8 cellular contexts compared by ENCODE assay signal in the genomic region with DNA sequence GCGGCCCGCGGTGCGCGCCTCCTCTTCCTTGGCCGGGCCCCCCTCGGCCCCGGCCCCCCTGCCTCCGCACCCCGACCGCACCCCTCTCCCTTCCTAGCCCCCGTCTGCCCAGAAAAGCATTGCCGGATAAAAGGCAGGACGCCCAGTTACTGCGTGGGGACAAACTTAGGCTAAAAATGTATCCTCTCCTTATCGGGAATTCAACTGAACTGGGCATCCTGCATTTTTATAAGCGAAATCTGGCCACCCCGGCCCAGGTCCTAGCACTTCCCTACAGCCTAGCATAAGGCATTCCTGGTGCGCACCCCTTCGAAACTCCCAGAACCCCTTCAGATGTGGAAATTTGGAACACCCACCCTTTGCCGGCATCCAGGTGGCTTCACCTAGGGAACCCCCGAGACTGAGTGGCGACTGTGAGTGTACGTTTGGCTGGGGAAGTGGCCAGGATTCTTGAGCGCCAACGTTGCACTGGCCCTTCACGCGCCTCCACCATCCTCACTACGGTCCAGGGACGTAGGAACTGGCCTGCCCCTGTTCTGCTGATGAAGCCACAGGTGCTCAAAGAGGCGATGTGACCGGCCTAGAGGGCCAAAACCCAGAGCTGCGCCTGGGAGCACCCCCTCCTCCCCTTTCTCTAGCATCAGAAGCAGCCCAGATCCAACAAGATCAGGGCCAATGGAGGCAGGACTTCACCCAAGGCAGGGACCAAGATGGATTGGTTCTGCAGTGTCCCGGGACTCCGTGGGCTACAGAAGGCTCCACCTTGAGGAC. TPM values are rescaled to one million over a fixed set of nuclear protein-coding genes. Genes with fewer than 3 reads are reported as not detected.
DNase-seq lines count a peak whose midpoint lies in the region; ATAC-seq and TF ChIP-seq lines count a peak whose summit lies in the region.

No MANE protein-coding gene starts in this region.

- H3K4me3 ChIP-seq in DND-41 (ENCODE audit: low read depth in 1 of 2, low read length in 2 of 2) = peak overlapping the region in 1 of 2 experiments; percentile 52; a peak in 2 of 4 replicates
- peak overlapping the region; percentile 36 to 39 for H3K4me3 ChIP-seq in Panc1 (ENCODE audit: low read depth in 2 of 2, low read length in 2 of 2)
- peak overlapping the region; percentile 44 for H3K4me3 ChIP-seq in epithelial cell of proximal tubule (ENCODE audit: low read depth, low read length)

- no TSS peak for BruUV-seq in Panc1 (replicated peaks; lab: Mats Ljungman, UMichigan)

- POLR2A ChIA-PET in Panc1 (lab: Charles Lee) = no interaction called here

- peaks cover 10% of the 10 kb centered on the region for H3K79me2 ChIP-seq in DND-41 (ENCODE audit: insufficient read depth, low read length)

- peak overlapping the region; percentile 54; the same call in 1 of the 2 replicates for H3K9ac ChIP-seq in DND-41 (ENCODE audit: low read depth, low read length)

- CTCF ChIA-PET in Panc1 (lab: Charles Lee) = no interaction called here

- H3K27ac ChIP-seq in DND-41 (ENCODE audit: low read length) (no peak overlapping the region), Panc1 (ENCODE audit: low read length) (no peak overlapping the region)

- no peak overlapping the region; the same call in 1 of the 2 replicates for H2AFZ ChIP-seq in DND-41 (ENCODE audit: low read depth, low read length)

- DNase-seq in DND-41 (no peak), Panc1 (ENCODE audit: low read depth, low spot score) (no peak), epithelial cell of proximal tubule (ENCODE audit: low read depth) (no peak), posterior vena cava (ENCODE audit: low spot score) (peak; percentile 51), NCI-H2029 (lab: John Stamatoyannopoulos, UW) (no peak), HuH-7.5 (ENCODE audit: low spot score) (no peak)

- H4K20me1 ChIP-seq in DND-41 (ENCODE audit: insufficient read depth, low read length) = peaks cover 32% of the 10 kb centered on the region

- TF ChIP-seq CTCF in DND-41 (IDR thresholded peaks at IDR 0.05; ENCODE audit: borderline replicate concordance, extremely low read depth, low read length, poor library complexity, severe bottlenecking) = no peak
- peak; percentile 55 for TF ChIP-seq CTCF in Panc1 (IDR thresholded peaks at IDR 0.05)
- TF ChIP-seq CTCF in epithelial cell of proximal tubule (conservative IDR thresholded peaks at IDR 0.05; ENCODE audit: low read depth, low read length) = no peak

- H3K9me3 ChIP-seq in DND-41 (ENCODE audit: insufficient read depth, low read length, severe bottlenecking) = no peaks in the 10 kb centered on the region
- H3K9me3 ChIP-seq in Panc1 (ENCODE audit: control insufficient read depth, insufficient read depth, low read depth, low read length) = no peaks in the 10 kb centered on the region

- peak overlapping the region; percentile 78 for H3K4me2 ChIP-seq in DND-41 (ENCODE audit: insufficient read depth, low read length)

- no peak for ATAC-seq in DND-41 (ENCODE audit: insufficient read depth, low read depth)
- ATAC-seq in Panc1 = peak; percentile 8
- ATAC-seq in HG02571 (IDR thresholded peaks at IDR 0.05; ENCODE audit: unreplicated experiment) = no peak
- ATAC-seq in GM21529 (IDR thresholded peaks at IDR 0.05; ENCODE audit: unreplicated experiment) = no peak

- H3K36me3 ChIP-seq in DND-41 (ENCODE audit: insufficient read depth, low read length) = no peaks in the 10 kb centered on the region
- H3K36me3 ChIP-seq in Panc1 (ENCODE audit: control insufficient read depth, insufficient read depth, low read length) = peaks cover 1% of the 10 kb centered on the region; the same call in 1 of the 2 replicates

- intact Hi-C loops in Panc1 (cut with micrococcal nuclease; ENCODE audit: unreplicated experiment) = no loop called here
- intact Hi-C loops in posterior vena cava (cut with DNase I) = no loop called here

- H3K27me3 ChIP-seq in DND-41 (ENCODE audit: insufficient read depth, low read length, poor library complexity) = peaks cover 39% of the 10 kb centered on the region
- no peaks in the 10 kb centered on the region for H3K27me3 ChIP-seq in Panc1 (ENCODE audit: control insufficient read depth, insufficient read depth, low read length)

- H3K4me1 ChIP-seq in DND-41 (ENCODE audit: insufficient read depth, low read length) = peaks cover 23% of the 10 kb centered on the region
- 0 out of 2 replicates have a peak, but pooled peaks cover 2% of the 10 kb centered on the region for H3K4me1 ChIP-seq in Panc1 (ENCODE audit: control insufficient read depth, insufficient read depth, low read length)

- in situ Hi-C loops in Panc1 (cut with HindIII; ENCODE audit: low pct_unique_long_range_greater_than_20kb, low sequenced_read_pairs) = no loop called here

RNA-seq across cellular contexts. Expression of a gene that starts 5.7 kb away (rescaled TPM):
- 55.0 TPM for total RNA-seq in Panc1 (2021; ENCODE audit: unreplicated experiment)
- polyA plus RNA-seq in Panc1 (2012; ENCODE audit: insufficient read length) = 59.0 TPM
- 51.4 and 86.7 TPM in 2 replicates for total RNA-seq in epithelial cell of proximal tubule
- total RNA-seq in posterior vena cava = 10 to 100 TPM; 38.7 to 38.9 TPM

RNA-seq across cellular contexts. Expression of a gene that starts 44.4 kb away (rescaled TPM):
- total RNA-seq in Panc1 (2021; ENCODE audit: unreplicated experiment) (0.33 TPM), epithelial cell of proximal tubule (not detected in 2 replicates), posterior vena cava (not detected)
- polyA plus RNA-seq in Panc1 (2012; ENCODE audit: insufficient read length) = 0.21 TPM

RNA-seq across cellular contexts. Expression of a gene that starts 44.7 kb away (rescaled TPM):
- total RNA-seq in Panc1 (2021; ENCODE audit: unreplicated experiment) (11.9 TPM), epithelial cell of proximal tubule (0.58 and 1.8 TPM in 2 replicates), posterior vena cava (1 to 10 TPM; 7.4 to 8.4 TPM)
- 13.0 TPM for polyA plus RNA-seq in Panc1 (2012; ENCODE audit: insufficient read length)
